Comparison of ENCODE assay signal across 9 cellular contexts in the genomic region with DNA sequence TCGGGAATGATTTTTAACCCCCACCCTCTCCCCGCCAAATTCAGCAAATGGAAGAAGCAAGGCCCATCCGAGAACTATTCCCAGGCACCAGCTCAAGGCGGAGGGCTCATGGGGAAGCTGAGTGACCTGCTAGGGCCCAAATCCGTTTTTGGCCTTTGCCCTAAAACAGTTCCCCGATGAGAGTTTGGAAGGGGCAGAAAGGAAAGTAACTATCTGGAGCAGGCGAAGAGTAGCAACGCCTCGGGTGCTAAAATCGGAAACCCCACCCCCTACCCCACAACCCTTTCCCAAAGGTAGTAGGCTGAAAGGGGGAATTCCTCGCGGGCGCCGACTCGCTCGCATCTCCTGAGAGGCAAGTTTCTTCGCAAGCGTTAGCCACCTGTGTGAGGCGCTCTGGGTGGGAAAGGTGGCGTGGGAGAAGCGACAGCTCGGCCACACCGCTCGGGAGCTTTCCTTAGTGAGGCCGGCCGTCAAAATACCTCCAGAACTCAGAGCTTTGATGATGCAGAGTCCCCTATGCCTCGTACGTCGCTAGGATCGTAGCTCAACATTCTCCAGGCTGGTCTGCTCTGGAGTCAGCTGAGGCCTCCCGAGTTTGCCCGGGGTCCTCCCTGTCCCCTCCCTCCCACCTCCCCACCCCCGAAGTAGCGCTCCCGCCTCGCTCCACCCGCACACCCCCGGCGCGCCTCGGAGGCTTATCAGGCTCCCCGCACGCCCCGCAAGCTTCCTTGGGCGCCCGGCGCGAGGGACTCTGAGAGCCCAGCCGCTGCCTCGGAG. TPM values are rescaled to one million over a fixed set of nuclear protein-coding genes. Genes with fewer than 3 reads are reported as not detected.
DNase-seq lines count a peak whose midpoint lies in the region; ATAC-seq and TF ChIP-seq lines count a peak whose summit lies in the region.
"Had no signal": no experiment of that assay in that cellular context is flagged by ENCODE, and none has a peak within 500 bp of the region (broad histone marks: within the 10 kb centered on the region; RNA-seq: fewer than 3 reads in every experiment).

No MANE protein-coding gene starts in this region.

- peak overlapping the region; percentile 47 for H3K9ac ChIP-seq in skeletal muscle satellite cell (ENCODE audit: low read depth, low read length)

- in situ Hi-C loops in brain microvascular endothelial cell (cut with HindIII; ENCODE audit: low pct_ligation_motif_present, low sequenced_read_pairs): no loop called here

- H3K4me2 ChIP-seq in skeletal muscle satellite cell (ENCODE audit: low read length): peak overlapping the region; percentile 95

- H3K4me3 ChIP-seq in AG09309 (ENCODE audit: control insufficient read depth, low read depth, low read length) (peak overlapping the region; percentile 76), HFF-Myc (replicated peaks; ENCODE audit: low read depth, low read length) (peak overlapping the region; percentile 81), brain microvascular endothelial cell (ENCODE audit: low read depth, low read length) (peak overlapping the region; percentile 69), skeletal muscle satellite cell (ENCODE audit: low read length) (peak overlapping the region; percentile 78)

- H3K4me1 ChIP-seq in skeletal muscle satellite cell (ENCODE audit: control insufficient read depth, insufficient read depth, low read length): peaks cover 5% of the 10 kb centered on the region

- no peak overlapping the region for H3K27ac ChIP-seq in brain microvascular endothelial cell

- no peaks in the 10 kb centered on the region for H3K9me3 ChIP-seq in skeletal muscle satellite cell (replicated peaks; ENCODE audit: low read length)

- no peak for ATAC-seq in GM21360 (IDR thresholded peaks at IDR 0.05; ENCODE audit: unreplicated experiment)
- ATAC-seq in HG03571 (IDR thresholded peaks at IDR 0.05; ENCODE audit: unreplicated experiment): no peak

- TF ChIP-seq CTCF in AG09309 (IDR thresholded peaks at IDR 0.05; ENCODE audit: control insufficient read depth, insufficient read depth, low read depth, low read length, missing control alignments) (no peak), HFF-Myc (IDR thresholded peaks at IDR 0.05; ENCODE audit: low read depth, low read length, missing control alignments) (no peak), brain microvascular endothelial cell (IDR thresholded peaks at IDR 0.05; ENCODE audit: low read depth, low read length, missing control alignments) (no peak)

- no peaks in the 10 kb centered on the region for H3K36me3 ChIP-seq in brain microvascular endothelial cell (replicated peaks)
- no peaks in the 10 kb centered on the region for H3K36me3 ChIP-seq in skeletal muscle satellite cell (ENCODE audit: insufficient read depth, low read length)

- H3K27me3 ChIP-seq in brain microvascular endothelial cell (replicated peaks) (no peaks in the 10 kb centered on the region), skeletal muscle satellite cell (ENCODE audit: control insufficient read depth, insufficient read depth, low read length) (peaks cover 22% of the 10 kb centered on the region)

- DNase-seq in AG09309 (ENCODE audit: low read depth) (no peak), HFF-Myc (ENCODE audit: extremely low read depth, low read depth) (no peak), brain microvascular endothelial cell (no peak), iPS-NIHi11 (ENCODE audit: low spot score) (peak; percentile 61), SHP77 (lab: John Stamatoyannopoulos, UW) (no peak)

RNA-seq across cellular contexts. Expression of gene PRKG1, which starts 0.6 kb away (rescaled TPM):
- total RNA-seq in skeletal muscle satellite cell (2012; rRNA removed): 9.2 and 12.7 TPM in 2 replicates
- total RNA-seq: activated naive CD4-positive, alpha-beta T cell treated with anti-CD3 and anti-CD28 coated beads, Interleukin-2, amount 50 U/mL, for 72 hours had no signal
